ENCODE assay signal across 1 cellular context in the genomic region with DNA sequence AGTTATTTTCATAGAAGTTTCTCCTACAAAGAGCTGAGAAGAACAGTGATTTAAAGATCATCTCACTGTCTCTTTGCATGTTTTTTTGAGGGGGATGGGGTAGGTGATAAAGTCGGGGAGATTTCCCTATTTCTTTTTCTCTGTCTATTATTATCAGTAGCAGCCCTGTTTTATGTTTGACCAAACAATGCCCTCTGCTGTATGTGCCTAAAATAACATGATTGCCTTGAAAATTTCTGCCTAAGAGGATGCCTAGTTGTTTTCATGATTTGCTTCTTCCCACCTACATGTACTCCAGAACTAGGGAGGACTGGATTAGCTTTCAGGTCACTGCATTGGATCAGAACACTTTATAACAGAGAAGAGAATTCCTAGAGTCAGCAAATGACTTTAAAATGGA.
TF ChIP-seq lines count a peak whose summit lies in the region.

No MANE protein-coding gene starts in this region.

TF ChIP-seq in WTC11, 78 proteins besides CTCF, POLR2A, EP300 and RAD21 (continued from another document):
- TF ChIP-seq, protein P1, sequence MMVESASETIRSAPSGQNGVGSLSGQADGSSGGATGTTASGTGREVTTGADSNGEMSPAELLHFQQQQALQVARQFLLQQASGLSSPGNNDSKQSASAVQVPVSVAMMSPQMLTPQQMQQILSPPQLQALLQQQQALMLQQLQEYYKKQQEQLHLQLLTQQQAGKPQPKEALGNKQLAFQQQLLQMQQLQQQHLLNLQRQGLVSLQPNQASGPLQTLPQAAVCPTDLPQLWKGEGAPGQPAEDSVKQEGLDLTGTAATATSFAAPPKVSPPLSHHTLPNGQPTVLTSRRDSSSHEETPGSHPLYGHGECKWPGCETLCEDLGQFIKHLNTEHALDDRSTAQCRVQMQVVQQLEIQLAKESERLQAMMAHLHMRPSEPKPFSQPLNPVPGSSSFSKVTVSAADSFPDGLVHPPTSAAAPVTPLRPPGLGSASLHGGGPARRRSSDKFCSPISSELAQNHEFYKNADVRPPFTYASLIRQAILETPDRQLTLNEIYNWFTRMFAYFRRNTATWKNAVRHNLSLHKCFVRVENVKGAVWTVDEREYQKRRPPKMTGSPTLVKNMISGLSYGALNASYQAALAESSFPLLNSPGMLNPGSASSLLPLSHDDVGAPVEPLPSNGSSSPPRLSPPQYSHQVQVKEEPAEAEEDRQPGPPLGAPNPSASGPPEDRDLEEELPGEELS (CRISPR knock-in tag; IDR thresholded peaks at IDR 0.05) = no peak
- TF ChIP-seq, protein P2, sequence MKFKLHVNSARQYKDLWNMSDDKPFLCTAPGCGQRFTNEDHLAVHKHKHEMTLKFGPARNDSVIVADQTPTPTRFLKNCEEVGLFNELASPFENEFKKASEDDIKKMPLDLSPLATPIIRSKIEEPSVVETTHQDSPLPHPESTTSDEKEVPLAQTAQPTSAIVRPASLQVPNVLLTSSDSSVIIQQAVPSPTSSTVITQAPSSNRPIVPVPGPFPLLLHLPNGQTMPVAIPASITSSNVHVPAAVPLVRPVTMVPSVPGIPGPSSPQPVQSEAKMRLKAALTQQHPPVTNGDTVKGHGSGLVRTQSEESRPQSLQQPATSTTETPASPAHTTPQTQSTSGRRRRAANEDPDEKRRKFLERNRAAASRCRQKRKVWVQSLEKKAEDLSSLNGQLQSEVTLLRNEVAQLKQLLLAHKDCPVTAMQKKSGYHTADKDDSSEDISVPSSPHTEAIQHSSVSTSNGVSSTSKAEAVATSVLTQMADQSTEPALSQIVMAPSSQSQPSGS (CRISPR knock-in tag; IDR thresholded peaks at IDR 0.05; ENCODE audit: borderline replicate concordance, low read depth) = no peak
- TF ChIP-seq, protein P3, sequence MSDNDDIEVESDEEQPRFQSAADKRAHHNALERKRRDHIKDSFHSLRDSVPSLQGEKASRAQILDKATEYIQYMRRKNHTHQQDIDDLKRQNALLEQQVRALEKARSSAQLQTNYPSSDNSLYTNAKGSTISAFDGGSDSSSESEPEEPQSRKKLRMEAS (CRISPR knock-in tag; IDR thresholded peaks at IDR 0.05) = no peak
- TF ChIP-seq, protein P4, sequence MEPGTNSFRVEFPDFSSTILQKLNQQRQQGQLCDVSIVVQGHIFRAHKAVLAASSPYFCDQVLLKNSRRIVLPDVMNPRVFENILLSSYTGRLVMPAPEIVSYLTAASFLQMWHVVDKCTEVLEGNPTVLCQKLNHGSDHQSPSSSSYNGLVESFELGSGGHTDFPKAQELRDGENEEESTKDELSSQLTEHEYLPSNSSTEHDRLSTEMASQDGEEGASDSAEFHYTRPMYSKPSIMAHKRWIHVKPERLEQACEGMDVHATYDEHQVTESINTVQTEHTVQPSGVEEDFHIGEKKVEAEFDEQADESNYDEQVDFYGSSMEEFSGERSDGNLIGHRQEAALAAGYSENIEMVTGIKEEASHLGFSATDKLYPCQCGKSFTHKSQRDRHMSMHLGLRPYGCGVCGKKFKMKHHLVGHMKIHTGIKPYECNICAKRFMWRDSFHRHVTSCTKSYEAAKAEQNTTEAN (CRISPR knock-in tag; IDR thresholded peaks at IDR 0.05) = no peak
TF ChIP-seq in WTC11: peak in this region for 0.
